Comparison of ENCODE assay signal across 9 cellular contexts in genomic region chr17:81713556-81714411, GRCh38. TPM values are rescaled to one million over a fixed set of nuclear protein-coding genes. Genes with fewer than 3 reads are reported as not detected.
DNase-seq lines count a peak whose midpoint lies in the region; ATAC-seq lines count a peak whose summit lies in the region.
"Had no signal": no experiment of that assay in that cellular context is flagged by ENCODE, and none has a peak within 500 bp of the region (broad histone marks: within the 10 kb centered on the region; RNA-seq: fewer than 3 reads in every experiment).

No MANE protein-coding gene starts in this region.

- peaks cover 31% of the 10 kb centered on the region for H3K36me3 ChIP-seq in iPS-15b (ENCODE audit: control insufficient read depth, insufficient read depth, low read length)
- peaks cover 0 to 28% (median 13%) of the 10 kb centered on the region in 5 donors for H3K36me3 ChIP-seq in subcutaneous abdominal adipose tissue (ENCODE audit: control insufficient read depth in 5 of 5, insufficient read depth in 5 of 5, low read length in 5 of 5)

- peaks cover 34% of the 10 kb centered on the region for H3K4me1 Mint-ChIP-seq in activated T-cell treated with anti-CD3 and anti-CD28 coated beads, Interleukin-2, amount 50 U/mL, for 72 hours (ENCODE audit: low read depth)

- H3K9me3 Mint-ChIP-seq in activated T-cell treated with anti-CD3 and anti-CD28 coated beads, Interleukin-2, amount 50 U/mL, for 72 hours = no peaks in the 10 kb centered on the region

- H3K9ac ChIP-seq in iPS-15b (ENCODE audit: low read depth, low read length) (no peak overlapping the region), subcutaneous abdominal adipose tissue (ENCODE audit: low read length in 5 of 5) (peak overlapping the region in 3 of 5 donors; percentile 61 to 78 (median 64))

- no peak for ATAC-seq in activated T-cell treated with anti-CD3 and anti-CD28 coated beads, Interleukin-2, amount 50 U/mL, for 72 hours (replicated peaks in 1 of 2)

- no peaks in the 10 kb centered on the region for H3K27me3 Mint-ChIP-seq in activated T-cell treated with anti-CD3 and anti-CD28 coated beads, Interleukin-2, amount 50 U/mL, for 72 hours (ENCODE audit: low read depth)

- H3K36me3 Mint-ChIP-seq in activated T-cell treated with anti-CD3 and anti-CD28 coated beads, Interleukin-2, amount 50 U/mL, for 72 hours (ENCODE audit: insufficient read depth in 2 of 2) = no peaks in the 10 kb centered on the region

- DNase-seq in activated T-cell treated with anti-CD3 and anti-CD28 coated beads, Interleukin-2, amount 50 U/mL, for 72 hours = no peak
- DNase-seq in activated T-cell treated with anti-CD3 and anti-CD28 coated beads, Interleukin-2, amount 50 U/mL, for 1 hour = no peak
- DNase-seq in SW480 (ENCODE audit: low spot score) (peak; percentile 38), DMS79 treated with DMSO at 0.1 percent for 48 hours (lab: John Stamatoyannopoulos, UW) (no peak), NCI-H1092 (lab: John Stamatoyannopoulos, UW) (no peak), NCI-H1105 treated with DMSO at 0.1 percent for 48 hours (lab: John Stamatoyannopoulos, UW) (no peak)

- H3K4me3 Mint-ChIP-seq in activated T-cell treated with anti-CD3 and anti-CD28 coated beads, Interleukin-2, amount 50 U/mL, for 72 hours = peak overlapping the region; percentile 93

- no peaks in the 10 kb centered on the region for H3K9me3 ChIP-seq in iPS-15b (ENCODE audit: control insufficient read depth, insufficient read depth, low read length)
- H3K9me3 ChIP-seq in subcutaneous abdominal adipose tissue (ENCODE audit: control insufficient read depth in 5 of 5, low read length in 5 of 5) = no peaks in the 10 kb centered on the region
- H3K9me3 ChIP-seq: heart right ventricle had no signal

- H3K4me3 ChIP-seq in iPS-15b (ENCODE audit: low read depth, low read length) (peak overlapping the region; percentile 48), subcutaneous abdominal adipose tissue (ENCODE audit: low read depth in 1 of 5, low read length in 5 of 5) (peak overlapping the region; percentile 61 to 81 (median 66))

- peaks cover 2% of the 10 kb centered on the region for H3K4me1 ChIP-seq in iPS-15b (ENCODE audit: control insufficient read depth, insufficient read depth, low read length)
- H3K4me1 ChIP-seq in subcutaneous abdominal adipose tissue (ENCODE audit: control insufficient read depth in 5 of 5, insufficient read depth in 5 of 5, low read length in 5 of 5) = peaks cover 7 to 53% (median 49%) of the 10 kb centered on the region in 5 donors

- H3K27me3 ChIP-seq in iPS-15b (ENCODE audit: control insufficient read depth, insufficient read depth, low read length) = no peaks in the 10 kb centered on the region
- H3K27me3 ChIP-seq in subcutaneous abdominal adipose tissue (ENCODE audit: control insufficient read depth in 5 of 5, insufficient read depth in 4 of 5, low read length in 5 of 5) = no peaks in the 10 kb centered on the region
- H3K27me3 ChIP-seq: heart right ventricle had no signal

- H3K27ac Mint-ChIP-seq in activated T-cell treated with anti-CD3 and anti-CD28 coated beads, Interleukin-2, amount 50 U/mL, for 72 hours = no peak overlapping the region

- H3K27ac ChIP-seq in subcutaneous abdominal adipose tissue (ENCODE audit: low read depth, low read length) = peak overlapping the region; percentile 60

RNA-seq across cellular contexts. Expression of gene SLC25A10, which starts 1.7 kb away (rescaled TPM):
- 10 to 100 TPM in 1 of 2 donors, 1 to 10 TPM in 1; 9.2 to 11.3 TPM for total RNA-seq in activated T-cell treated with anti-CD3 and anti-CD28 coated beads, Interleukin-2, amount 50 U/mL, for 72 hours

RNA-seq across cellular contexts. Expression of gene MRPL12, which starts 10.6 kb away (rescaled TPM):
- total RNA-seq in activated T-cell treated with anti-CD3 and anti-CD28 coated beads, Interleukin-2, amount 50 U/mL, for 72 hours = 10 to 100 TPM; 49.1 to 64.7 TPM

RNA-seq across cellular contexts. Expression of gene HGS, which starts 30.0 kb away (rescaled TPM):
- 10 to 100 TPM; 95.5 to 96.0 TPM for total RNA-seq in activated T-cell treated with anti-CD3 and anti-CD28 coated beads, Interleukin-2, amount 50 U/mL, for 72 hours

RNA-seq across cellular contexts. Expression of gene ARL16, which starts 30.2 kb away (rescaled TPM):
- 10 to 100 TPM; 33.0 to 45.3 TPM for total RNA-seq in activated T-cell treated with anti-CD3 and anti-CD28 coated beads, Interleukin-2, amount 50 U/mL, for 72 hours

RNA-seq across cellular contexts. Expression of gene CCDC137, which starts 47.2 kb away (rescaled TPM):
- total RNA-seq in activated T-cell treated with anti-CD3 and anti-CD28 coated beads, Interleukin-2, amount 50 U/mL, for 72 hours = 10 to 100 TPM; 26.1 to 46.5 TPM
